In genomic region chr14:93042968-93043940, GRCh38 we compare ENCODE assay signal across 8 cellular contexts.
DNase-seq lines count a peak whose midpoint lies in the region; ATAC-seq and TF ChIP-seq lines count a peak whose summit lies in the region.
"Had no signal": no experiment of that assay in that cellular context is flagged by ENCODE, and none has a peak within 500 bp of the region (broad histone marks: within the 10 kb centered on the region; RNA-seq: fewer than 3 reads in every experiment).

No MANE protein-coding gene starts in this region.

- H3K4me1 ChIP-seq in HEK293 (ENCODE audit: control insufficient read depth, insufficient read depth, low read length) (peaks cover 31% of the 10 kb centered on the region), testis (peaks cover 80% of the 10 kb centered on the region)

- H3K27ac Mint-ChIP-seq in activated CD8-positive, alpha-beta T cell treated with anti-CD3 and anti-CD28 coated beads for 36 hours = peak overlapping the region; percentile 43
- no peak overlapping the region for H3K27ac Mint-ChIP-seq in activated naive CD4-positive, alpha-beta T cell treated with anti-CD3 and anti-CD28 coated beads, Interleukin-2, amount 10 ng/mL, durations not matched to agents 7 days and 5 days

- no peak overlapping the region for H3K4me3 Mint-ChIP-seq in activated CD8-positive, alpha-beta T cell treated with anti-CD3 and anti-CD28 coated beads for 36 hours
- H3K4me3 Mint-ChIP-seq in activated naive CD4-positive, alpha-beta T cell treated with anti-CD3 and anti-CD28 coated beads, Interleukin-2, amount 10 ng/mL, durations not matched to agents 7 days and 5 days = no peak overlapping the region

- CTCF ChIA-PET in HEK293 (lab: Yijun Ruan, JAX) = interaction anchor here (1.1 kb wide), 1 partner anchor 70 kb away, joined by 4 read pairs; no protein-coding TSS in a partner anchor
- CTCF ChIA-PET in activated CD8-positive, alpha-beta T cell treated with anti-CD3 and anti-CD28 coated beads for 36 hours (lab: Charles Lee) = interaction anchor here (1.0 to 4.0 kb wide), 2 partner anchors 9 to 70 kb away, joined by 4 to 13 read pairs; no protein-coding TSS in a partner anchor
- CTCF ChIA-PET in activated naive CD4-positive, alpha-beta T cell treated with anti-CD3 and anti-CD28 coated beads, Interleukin-2, amount 10 ng/mL, durations not matched to agents 7 days and 5 days (lab: Charles Lee) = no interaction called here

- WGBS in testis, 2 donors = 60 to 82% methylated on average over 12 to 13 of the region's 13 CpGs

- H3K27me3 Mint-ChIP-seq in activated CD8-positive, alpha-beta T cell treated with anti-CD3 and anti-CD28 coated beads for 36 hours = no peaks in the 10 kb centered on the region
- H3K27me3 Mint-ChIP-seq in activated naive CD4-positive, alpha-beta T cell treated with anti-CD3 and anti-CD28 coated beads, Interleukin-2, amount 10 ng/mL, durations not matched to agents 7 days and 5 days = no peaks in the 10 kb centered on the region

- ATAC-seq in activated CD8-positive, alpha-beta T cell treated with anti-CD3 and anti-CD28 coated beads for 36 hours = peak; percentile 47
- ATAC-seq in left ventricle myocardium superior = peak; percentile 76

- H3K36me3 ChIP-seq in HEK293 (ENCODE audit: control insufficient read depth in 2 of 2, insufficient read depth in 1 of 2, low read length in 2 of 2) (no peaks in the 10 kb centered on the region), testis (ENCODE audit: low read depth, missing control alignments) (no peaks in the 10 kb centered on the region)

- H3K27ac ChIP-seq in HEK293 (ENCODE audit: extremely low read depth, low read depth, low read length) = peak overlapping the region; percentile 66
- H3K27ac ChIP-seq in testis = peak overlapping the region; percentile 64 to 72
- H3K27ac ChIP-seq: parathyroid adenoma had no signal

- peaks cover 76% of the 10 kb centered on the region for H3K4me1 Mint-ChIP-seq in activated CD8-positive, alpha-beta T cell treated with anti-CD3 and anti-CD28 coated beads for 36 hours (ENCODE audit: low read depth)
- H3K4me1 Mint-ChIP-seq in activated naive CD4-positive, alpha-beta T cell treated with anti-CD3 and anti-CD28 coated beads, Interleukin-2, amount 10 ng/mL, durations not matched to agents 7 days and 5 days = peaks cover 34% of the 10 kb centered on the region

- TF ChIP-seq POLR2A in testis (IDR thresholded peaks at IDR 0.05) = no peak

- H3K9me3 ChIP-seq in HEK293 (ENCODE audit: control insufficient read depth, insufficient read depth, low read depth, low read length) (no peaks in the 10 kb centered on the region), testis (no peaks in the 10 kb centered on the region)

- no peaks in the 10 kb centered on the region for H3K27me3 ChIP-seq in testis

- POLR2A ChIA-PET in HEK293 (lab: Yijun Ruan, JAX) = interaction anchor here (1.6 kb wide), 1 partner anchor 72 kb away, joined by 3 read pairs; no protein-coding TSS in a partner anchor
- POLR2A ChIA-PET in activated CD8-positive, alpha-beta T cell treated with anti-CD3 and anti-CD28 coated beads for 36 hours (lab: Charles Lee) = no interaction called here

- intact Hi-C loops in activated CD8-positive, alpha-beta T cell treated with anti-CD3 and anti-CD28 coated beads for 36 hours (cut with micrococcal nuclease) = no loop called here
- intact Hi-C loops in left ventricle myocardium superior (cut with micrococcal nuclease) = no loop called here
- intact Hi-C loops in testis (cut with DNase I; ENCODE audit: low total_unique reads) = no loop called here

- TF ChIP-seq CTCF in HEK293 (tag by site-specific recombination; IDR thresholded peaks at IDR 0.05) (no peak), testis (IDR thresholded peaks at IDR 0.05) (peak in 1 of 3 experiments; percentile 6)
- no peak for TF ChIP-seq CTCF in activated CD8-positive, alpha-beta T cell treated with anti-CD3 and anti-CD28 coated beads for 36 hours (IDR thresholded peaks at IDR 0.05)

- H3K4me3 ChIP-seq in HEK293 (ENCODE audit: low read depth, low read length) (no peak overlapping the region), testis (no peak overlapping the region)

- DNase-seq in activated CD8-positive, alpha-beta T cell treated with anti-CD3 and anti-CD28 coated beads for 36 hours = no peak
- DNase-seq in left ventricle myocardium superior (peak; percentile 84), testis (peak; percentile 89), occipital lobe (lab: John Stamatoyannopoulos, UW) (no peak), GM19238 (ENCODE audit: insufficient read length, low spot score) (no peak)
- DNase-seq in activated naive CD4-positive, alpha-beta T cell treated with anti-CD3 and anti-CD28 coated beads, Interleukin-2, amount 10 ng/mL, durations not matched to agents 7 days and 5 days = no peak

- H3K9me3 Mint-ChIP-seq in activated CD8-positive, alpha-beta T cell treated with anti-CD3 and anti-CD28 coated beads for 36 hours = no peaks in the 10 kb centered on the region
- no peaks in the 10 kb centered on the region for H3K9me3 Mint-ChIP-seq in activated naive CD4-positive, alpha-beta T cell treated with anti-CD3 and anti-CD28 coated beads, Interleukin-2, amount 10 ng/mL, durations not matched to agents 7 days and 5 days

- H3K36me3 Mint-ChIP-seq in activated CD8-positive, alpha-beta T cell treated with anti-CD3 and anti-CD28 coated beads for 36 hours (ENCODE audit: low read depth) = peaks cover 9% of the 10 kb centered on the region
- peaks cover 3% of the 10 kb centered on the region for H3K36me3 Mint-ChIP-seq in activated naive CD4-positive, alpha-beta T cell treated with anti-CD3 and anti-CD28 coated beads, Interleukin-2, amount 10 ng/mL, durations not matched to agents 7 days and 5 days

TF ChIP-seq in HEK293, 187 proteins besides CTCF, POLR2A, EP300 and RAD21 (continues in another document):
- TF ChIP-seq, protein P1, sequence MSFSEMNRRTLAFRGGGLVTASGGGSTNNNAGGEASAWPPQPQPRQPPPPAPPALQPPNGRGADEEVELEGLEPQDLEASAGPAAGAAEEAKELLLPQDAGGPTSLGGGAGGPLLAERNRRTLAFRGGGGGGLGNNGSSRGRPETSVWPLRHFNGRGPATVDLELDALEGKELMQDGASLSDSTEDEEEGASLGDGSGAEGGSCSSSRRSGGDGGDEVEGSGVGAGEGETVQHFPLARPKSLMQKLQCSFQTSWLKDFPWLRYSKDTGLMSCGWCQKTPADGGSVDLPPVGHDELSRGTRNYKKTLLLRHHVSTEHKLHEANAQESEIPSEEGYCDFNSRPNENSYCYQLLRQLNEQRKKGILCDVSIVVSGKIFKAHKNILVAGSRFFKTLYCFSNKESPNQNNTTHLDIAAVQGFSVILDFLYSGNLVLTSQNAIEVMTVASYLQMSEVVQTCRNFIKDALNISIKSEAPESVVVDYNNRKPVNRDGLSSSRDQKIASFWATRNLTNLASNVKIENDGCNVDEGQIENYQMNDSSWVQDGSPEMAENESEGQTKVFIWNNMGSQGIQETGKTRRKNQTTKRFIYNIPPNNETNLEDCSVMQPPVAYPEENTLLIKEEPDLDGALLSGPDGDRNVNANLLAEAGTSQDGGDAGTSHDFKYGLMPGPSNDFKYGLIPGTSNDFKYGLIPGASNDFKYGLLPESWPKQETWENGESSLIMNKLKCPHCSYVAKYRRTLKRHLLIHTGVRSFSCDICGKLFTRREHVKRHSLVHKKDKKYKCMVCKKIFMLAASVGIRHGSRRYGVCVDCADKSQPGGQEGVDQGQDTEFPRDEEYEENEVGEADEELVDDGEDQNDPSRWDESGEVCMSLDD (tag by site-specific recombination; IDR thresholded peaks at IDR 0.05) = no peak
- TF ChIP-seq ZBTB21 (tag by site-specific recombination; IDR thresholded peaks at IDR 0.05) (peak; percentile 46; the same call in 1 of the 2 replicates), REPIN1 (tag by site-specific recombination; IDR thresholded peaks at IDR 0.05; ENCODE audit: low read depth) (no peak), ZSCAN18 (tag by site-specific recombination; IDR thresholded peaks at IDR 0.05) (no peak), ZNF629 (tag by site-specific recombination; IDR thresholded peaks at IDR 0.05) (peak; percentile 93), SCRT2 (tag by site-specific recombination; IDR thresholded peaks at IDR 0.05) (peak; percentile 59; the same call in 1 of the 2 replicates), ZNF302 (tag by site-specific recombination; IDR thresholded peaks at IDR 0.05; ENCODE audit: low read depth) (no peak), SETDB1 (IDR thresholded peaks at IDR 0.05; ENCODE audit: insufficient read length, low read length) (no peak), HOXC10 (CRISPR knock-in tag; IDR thresholded peaks at IDR 0.05) (no peak), ZNF157 (tag by site-specific recombination; IDR thresholded peaks at IDR 0.05) (no peak)
- TF ChIP-seq, protein P2, sequence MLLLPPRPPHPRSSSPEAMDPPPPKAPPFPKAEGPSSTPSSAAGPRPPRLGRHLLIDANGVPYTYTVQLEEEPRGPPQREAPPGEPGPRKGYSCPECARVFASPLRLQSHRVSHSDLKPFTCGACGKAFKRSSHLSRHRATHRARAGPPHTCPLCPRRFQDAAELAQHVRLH (tag by site-specific recombination; IDR thresholded peaks at IDR 0.05) = no peak

Comparison
In these comparisons a context has a peak if more than half of its experiments do, and no peak if none do; other contexts are left out.
1. DNase-seq: peak in left ventricle myocardium superior (single experiment) and testis (single experiment); none in activated CD8-positive, alpha-beta T cell treated with anti-CD3 and anti-CD28 coated beads for 36 hours (single experiment), occipital lobe (single experiment), GM19238 (single experiment) and activated naive CD4-positive, alpha-beta T cell treated with anti-CD3 and anti-CD28 coated beads, Interleukin-2, amount 10 ng/mL, durations not matched to agents 7 days and 5 days (single experiment).